1 cellular context compared by ENCODE assay signal in the genomic region with DNA sequence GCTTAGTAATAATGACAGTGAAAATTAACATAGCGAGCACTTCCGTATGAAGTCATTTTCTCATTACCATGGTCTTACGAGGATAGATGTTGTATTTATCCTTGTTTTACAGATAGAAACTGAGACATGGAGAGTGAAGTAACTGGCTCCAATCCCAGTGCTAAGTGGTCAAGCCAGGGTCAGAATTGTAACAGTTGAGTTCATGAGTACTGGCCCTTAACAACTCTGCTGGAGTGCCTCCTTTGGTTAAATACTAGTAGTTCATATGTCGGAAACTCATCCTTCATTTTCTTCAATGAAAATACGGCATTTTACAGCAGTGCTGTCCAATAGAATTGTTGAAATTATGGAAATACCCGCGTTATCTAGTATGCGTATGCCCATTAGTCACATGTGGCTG.
TF ChIP-seq lines count a peak whose summit lies in the region.

No MANE protein-coding gene starts in this region.

TF ChIP-seq in K562, 482 proteins besides CTCF, POLR2A, EP300 and RAD21 (continued from another document):
- TF ChIP-seq, protein P1, sequence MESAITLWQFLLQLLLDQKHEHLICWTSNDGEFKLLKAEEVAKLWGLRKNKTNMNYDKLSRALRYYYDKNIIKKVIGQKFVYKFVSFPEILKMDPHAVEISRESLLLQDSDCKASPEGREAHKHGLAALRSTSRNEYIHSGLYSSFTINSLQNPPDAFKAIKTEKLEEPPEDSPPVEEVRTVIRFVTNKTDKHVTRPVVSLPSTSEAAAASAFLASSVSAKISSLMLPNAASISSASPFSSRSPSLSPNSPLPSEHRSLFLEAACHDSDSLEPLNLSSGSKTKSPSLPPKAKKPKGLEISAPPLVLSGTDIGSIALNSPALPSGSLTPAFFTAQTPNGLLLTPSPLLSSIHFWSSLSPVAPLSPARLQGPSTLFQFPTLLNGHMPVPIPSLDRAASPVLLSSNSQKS (CRISPR knock-in tag; IDR thresholded peaks at IDR 0.05) = no peak
- TF ChIP-seq RFX5 (IDR thresholded peaks at IDR 0.05; ENCODE audit: low read depth, low read length) (no peak), OTX1 (CRISPR knock-in tag; IDR thresholded peaks at IDR 0.05) (no peak), STAT5A (IDR thresholded peaks at IDR 0.05; ENCODE audit: borderline replicate concordance, low read length) (no peak)
- TF ChIP-seq, protein P2, sequence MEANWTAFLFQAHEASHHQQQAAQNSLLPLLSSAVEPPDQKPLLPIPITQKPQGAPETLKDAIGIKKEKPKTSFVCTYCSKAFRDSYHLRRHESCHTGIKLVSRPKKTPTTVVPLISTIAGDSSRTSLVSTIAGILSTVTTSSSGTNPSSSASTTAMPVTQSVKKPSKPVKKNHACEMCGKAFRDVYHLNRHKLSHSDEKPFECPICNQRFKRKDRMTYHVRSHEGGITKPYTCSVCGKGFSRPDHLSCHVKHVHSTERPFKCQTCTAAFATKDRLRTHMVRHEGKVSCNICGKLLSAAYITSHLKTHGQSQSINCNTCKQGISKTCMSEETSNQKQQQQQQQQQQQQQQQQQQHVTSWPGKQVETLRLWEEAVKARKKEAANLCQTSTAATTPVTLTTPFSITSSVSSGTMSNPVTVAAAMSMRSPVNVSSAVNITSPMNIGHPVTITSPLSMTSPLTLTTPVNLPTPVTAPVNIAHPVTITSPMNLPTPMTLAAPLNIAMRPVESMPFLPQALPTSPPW (CRISPR knock-in tag; IDR thresholded peaks at IDR 0.05) = peak; percentile 15; the same call in 1 of the 2 replicates
- TF ChIP-seq, protein P3, sequence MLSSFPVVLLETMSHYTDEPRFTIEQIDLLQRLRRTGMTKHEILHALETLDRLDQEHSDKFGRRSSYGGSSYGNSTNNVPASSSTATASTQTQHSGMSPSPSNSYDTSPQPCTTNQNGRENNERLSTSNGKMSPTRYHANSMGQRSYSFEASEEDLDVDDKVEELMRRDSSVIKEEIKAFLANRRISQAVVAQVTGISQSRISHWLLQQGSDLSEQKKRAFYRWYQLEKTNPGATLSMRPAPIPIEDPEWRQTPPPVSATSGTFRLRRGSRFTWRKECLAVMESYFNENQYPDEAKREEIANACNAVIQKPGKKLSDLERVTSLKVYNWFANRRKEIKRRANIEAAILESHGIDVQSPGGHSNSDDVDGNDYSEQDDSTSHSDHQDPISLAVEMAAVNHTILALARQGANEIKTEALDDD (IDR thresholded peaks at IDR 0.05) = peak; percentile 64; the same call in 1 of the 2 replicates
